In genomic region chr2:39326644-39327043, GRCh38 we compare ENCODE assay signal across 17 cellular contexts.
DNase-seq lines count a peak whose midpoint lies in the region; ATAC-seq and TF ChIP-seq lines count a peak whose summit lies in the region.
"Had no signal": no experiment of that assay in that cellular context is flagged by ENCODE, and none has a peak within 500 bp of the region (broad histone marks: within the 10 kb centered on the region; RNA-seq: fewer than 3 reads in every experiment).

No MANE protein-coding gene starts in this region.

- H3K4me3 ChIP-seq in A673 (ENCODE audit: low read depth, low read length, poor library complexity, severe bottlenecking): no peak overlapping the region
- no peak overlapping the region for H3K4me3 ChIP-seq in HCT116 (replicated peaks in 1 of 2; ENCODE audit: low read depth in 1 of 2, low read length in 2 of 2)
- no peak overlapping the region for H3K4me3 ChIP-seq in brain microvascular endothelial cell (ENCODE audit: low read depth, low read length)
- H3K4me3 ChIP-seq in mesendoderm (ENCODE audit: low read length): no peak overlapping the region
- H3K4me3 ChIP-seq in right atrium auricular region: no peak overlapping the region

- RAD21 ChIA-PET in HCT116 (lab: Charles Lee; ENCODE audit: low non-redundant PET in 1 of 2, low total read pairs in 2 of 2, uncharacterized antibody in 2 of 2, unreplicated experiment in 2 of 2): no interaction called here

- H4K20me1 ChIP-seq in HCT116 (ENCODE audit: insufficient read depth): no peaks in the 10 kb centered on the region

- H3K27ac ChIP-seq in A673 (ENCODE audit: low read depth, low read length, poor library complexity, severe bottlenecking): no peak overlapping the region
- no peak overlapping the region for H3K27ac ChIP-seq in HCT116 (ENCODE audit: low read depth, low read length)
- H3K27ac ChIP-seq in brain microvascular endothelial cell: peak overlapping the region; percentile 16
- H3K27ac ChIP-seq in mesendoderm (ENCODE audit: low read depth, low read length): no peak overlapping the region
- H3K27ac ChIP-seq in right atrium auricular region: no peak overlapping the region
- H3K27ac ChIP-seq: C4-2B, RWPE1 had no signal

- H3K9me3 ChIP-seq in A673 (ENCODE audit: low read depth, low read length, poor library complexity, severe bottlenecking): no peaks in the 10 kb centered on the region
- no peaks in the 10 kb centered on the region for H3K9me3 ChIP-seq in HCT116 (ENCODE audit: control insufficient read depth in 1 of 2, insufficient read depth in 1 of 2, low read depth in 1 of 2, low read length in 2 of 2)
- no peaks in the 10 kb centered on the region for H3K9me3 ChIP-seq in right atrium auricular region

- H3K9ac ChIP-seq in HCT116 (ENCODE audit: low read length) (no peak overlapping the region), mesendoderm (ENCODE audit: low read length) (no peak overlapping the region)

- H4K5ac ChIP-seq in mesendoderm (ENCODE audit: low read length): no peak overlapping the region

- no peak overlapping the region for H2BK15ac ChIP-seq in mesendoderm (replicated peaks; ENCODE audit: low read depth)

- TF ChIP-seq CTCF in A673 (conservative IDR thresholded peaks at IDR 0.05; ENCODE audit: low read depth, low read length) (no peak), HCT116 (IDR thresholded peaks at IDR 0.05 in 2 of 3, conservative IDR thresholded peaks at IDR 0.05 in 1 of 3; ENCODE audit: borderline replicate concordance in 1 of 3, insufficient read depth in 1 of 3, low read depth in 2 of 3, low read length in 2 of 3) (0 out of 6 replicates have a peak, but pooled peaks of 2 of the 3 experiments have one; percentile 4 to 10), brain microvascular endothelial cell (IDR thresholded peaks at IDR 0.05; ENCODE audit: low read depth, low read length, missing control alignments) (no peak), right atrium auricular region (IDR thresholded peaks at IDR 0.05) (no peak)

- 0 out of 2 replicates have a peak, but pooled peaks have one; percentile 34 for ATAC-seq in HCT116

- no peaks in the 10 kb centered on the region for H3K27me3 ChIP-seq in A673 (replicated peaks; ENCODE audit: insufficient read depth, low read depth, low read length, poor library complexity)
- H3K27me3 ChIP-seq in HCT116 (ENCODE audit: insufficient read depth, low read length): no peaks in the 10 kb centered on the region
- no peaks in the 10 kb centered on the region for H3K27me3 ChIP-seq in brain microvascular endothelial cell (replicated peaks)
- no peaks in the 10 kb centered on the region for H3K27me3 ChIP-seq in mesendoderm (ENCODE audit: insufficient read depth, low read length, poor library complexity)
- no peaks in the 10 kb centered on the region for H3K27me3 ChIP-seq in right atrium auricular region

- in situ Hi-C loops in brain microvascular endothelial cell (cut with HindIII; ENCODE audit: low pct_ligation_motif_present, low sequenced_read_pairs): no loop called here

- H3K4me1 ChIP-seq in A673 (ENCODE audit: insufficient read depth, low read length, poor library complexity, severe bottlenecking) (no peaks in the 10 kb centered on the region), HCT116 (ENCODE audit: control insufficient read depth in 1 of 2, insufficient read depth in 2 of 2, low read length in 2 of 2) (no peaks in the 10 kb centered on the region), mesendoderm (ENCODE audit: control insufficient read depth, low read depth, low read length) (no peaks in the 10 kb centered on the region), right atrium auricular region (no peaks in the 10 kb centered on the region)

- no peak overlapping the region for H3K18ac ChIP-seq in mesendoderm (ENCODE audit: low read length)

- peaks cover 3% of the 10 kb centered on the region for H3K36me3 ChIP-seq in A673 (ENCODE audit: insufficient read depth, low read length, poor library complexity, severe bottlenecking)
- H3K36me3 ChIP-seq in HCT116 (ENCODE audit: control insufficient read depth in 1 of 2, insufficient read depth in 2 of 2, low read length in 2 of 2): no peaks in the 10 kb centered on the region
- H3K36me3 ChIP-seq in brain microvascular endothelial cell (replicated peaks): peaks cover 25% of the 10 kb centered on the region
- no peaks in the 10 kb centered on the region for H3K36me3 ChIP-seq in mesendoderm (ENCODE audit: control insufficient read depth, insufficient read depth, low read length)
- peaks cover 18% of the 10 kb centered on the region for H3K36me3 ChIP-seq in right atrium auricular region

- H2AFZ ChIP-seq in HCT116 (ENCODE audit: low read depth, low read length, poor library complexity, severe bottlenecking): no peak overlapping the region

- no peak overlapping the region for H4K8ac ChIP-seq in mesendoderm (ENCODE audit: low read depth, low read length)

- TF ChIP-seq POLR2A in HCT116 (IDR thresholded peaks at IDR 0.05; ENCODE audit: borderline replicate concordance, extremely low read depth, insufficient read depth, insufficient read length) (no peak), erythroblast (IDR thresholded peaks at IDR 0.05; ENCODE audit: low read length) (no peak)

- H3K4me2 ChIP-seq in HCT116 (ENCODE audit: low read length) (no peak overlapping the region), mesendoderm (ENCODE audit: low read length) (no peak overlapping the region)

- H3K79me2 ChIP-seq in HCT116 (ENCODE audit: insufficient read depth, low read length): no peaks in the 10 kb centered on the region
- no peaks in the 10 kb centered on the region for H3K79me2 ChIP-seq in mesendoderm (ENCODE audit: control insufficient read depth, insufficient read depth, low read length)

- H3K4ac ChIP-seq in mesendoderm (ENCODE audit: low read depth, low read length): no peak overlapping the region

- DNase-seq in A673 (ENCODE audit: low spot score) (peak; percentile 8), HCT116 (ENCODE audit: low read depth, low spot score) (no peak), brain microvascular endothelial cell (no peak), mesendoderm (peak; percentile 25), right atrium auricular region (ENCODE audit: low spot score) (no peak), erythroblast (lab: John Stamatoyannopoulos, UW) (no peak), germinal center (ENCODE audit: low spot score) (no peak)
- DNase-seq: DND-41, KBM-7, NCI-H1105 treated with DMSO at 0.1 percent for 48 hours, NCI-H187 treated with DMSO at 0.1 percent for 48 hours, NCI-H226, NCI-H524, NCI-H82, SIG-M5 had no signal

- no peaks in the 10 kb centered on the region for H3K9me2 ChIP-seq in HCT116 (ENCODE audit: insufficient read depth)

- H2BK120ac ChIP-seq in mesendoderm (ENCODE audit: low read depth, low read length): no peak overlapping the region

- no peak overlapping the region for H3K56ac ChIP-seq in mesendoderm (ENCODE audit: low read length)

- CTCF ChIA-PET in A673 (lab: Charles Lee) (no interaction called here), HCT116 (lab: Charles Lee) (no interaction called here)

- H2BK5ac ChIP-seq in mesendoderm (ENCODE audit: low read length): no peak overlapping the region

- no peak for TF ChIP-seq RAD21 in HCT116 (IDR thresholded peaks at IDR 0.05; ENCODE audit: low read depth)

- H3K79me1 ChIP-seq in mesendoderm (ENCODE audit: low read length): no peaks in the 10 kb centered on the region

- H3K23ac ChIP-seq in mesendoderm (ENCODE audit: low read length): no peak overlapping the region

- H2AK5ac ChIP-seq in mesendoderm (ENCODE audit: low read length): no peak overlapping the region

- intact Hi-C loops in A673 (cut with micrococcal nuclease; ENCODE audit: unreplicated experiment) (no loop called here), HCT116 (cut with micrococcal nuclease) (no loop called here)

- no CpG with 5 or more reads among the region's 5 CpGs for WGBS in mesendoderm (ENCODE audit: extremely low coverage, insufficient coverage, low lambda C conversion rate)

- POLR2A ChIA-PET in A673 (lab: Charles Lee; ENCODE audit: low non-redundant PET): no interaction called here
- POLR2A ChIA-PET in HCT116 (lab: Charles Lee): no interaction called here

- BruUV-seq in A673 (replicated peaks; lab: Mats Ljungman, UMichigan) (no TSS peak), HCT116 (replicated peaks; lab: Mats Ljungman, UMichigan) (no TSS peak)

TF ChIP-seq in HCT116, 20 proteins besides CTCF, POLR2A, EP300 and RAD21:
- TF ChIP-seq SRF (IDR thresholded peaks at IDR 0.05; ENCODE audit: low read depth) (no peak), ELF1 (IDR thresholded peaks at IDR 0.05; ENCODE audit: borderline replicate concordance, low read depth) (no peak), ZBTB33 (IDR thresholded peaks at IDR 0.05; ENCODE audit: extremely low read depth, insufficient replicate concordance, low read length) (no peak), EGR1 (IDR thresholded peaks at IDR 0.05; ENCODE audit: low read depth) (no peak), ZNF274 (IDR thresholded peaks at IDR 0.05; ENCODE audit: low read depth, low read length) (no peak), ZFX (IDR thresholded peaks at IDR 0.05) (no peak)

Comparison
In these comparisons a context has a peak if more than half of its experiments do, and no peak if none do; other contexts are left out.
1. DNase-seq: peak in A673 (single experiment) and mesendoderm (single experiment); none in HCT116 (single experiment), brain microvascular endothelial cell (single experiment), right atrium auricular region (single experiment), erythroblast (0 of 2) and germinal center (single experiment).
2. CTCF ChIP-seq: peak in HCT116 (2 of 3); none in A673 (single experiment), brain microvascular endothelial cell (single experiment) and right atrium auricular region (0 of 2).